8 cellular contexts compared by ENCODE assay signal in genomic region chr1:234372011-234372757, GRCh38. TPM values are rescaled to one million over a fixed set of nuclear protein-coding genes. Genes with fewer than 3 reads are reported as not detected.
DNase-seq lines count a peak whose midpoint lies in the region; ATAC-seq and TF ChIP-seq lines count a peak whose summit lies in the region.

No MANE protein-coding gene starts in this region.

- peaks cover 18% of the 10 kb centered on the region for H3K36me3 ChIP-seq in left ventricle myocardium inferior
- peaks cover 16% of the 10 kb centered on the region for H3K36me3 ChIP-seq in lower lobe of right lung
- H3K36me3 ChIP-seq in vagina = peaks cover 0 to 14% of the 10 kb centered on the region in 2 donors

- TF ChIP-seq CTCF in left ventricle myocardium inferior (IDR thresholded peaks at IDR 0.05; ENCODE audit: borderline replicate concordance) = no peak
- TF ChIP-seq CTCF in lower lobe of right lung (IDR thresholded peaks at IDR 0.05) = no peak
- no peak for TF ChIP-seq CTCF in vagina (IDR thresholded peaks at IDR 0.05)

- POLR2A ChIA-PET in activated naive CD8-positive, alpha-beta T cell treated with anti-CD3 and anti-CD28 coated beads, Interleukin-2, amount 10 ng/mL, durations not matched to agents 7 days and 5 days (lab: Charles Lee) = interaction anchor here (0.6 to 2.8 kb wide), 5 partner anchors 15 to 961 kb away, joined by 3 to 17 read pairs (median 4); no protein-coding TSS in a partner anchor

- ATAC-seq in Right ventricle myocardium inferior = no peak
- no peak for ATAC-seq in activated naive CD8-positive, alpha-beta T cell treated with anti-CD3 and anti-CD28 coated beads, Interleukin-2, amount 10 ng/mL, durations not matched to agents 7 days and 5 days (ENCODE audit: low read depth)
- no peak for ATAC-seq in lower lobe of right lung
- ATAC-seq in HG02678 (IDR thresholded peaks at IDR 0.05; ENCODE audit: unreplicated experiment) = no peak

- no peaks in the 10 kb centered on the region for H3K9me3 Mint-ChIP-seq in activated naive CD8-positive, alpha-beta T cell treated with anti-CD3 and anti-CD28 coated beads, Interleukin-2, amount 10 ng/mL, durations not matched to agents 7 days and 5 days

- H3K9me3 ChIP-seq in left ventricle myocardium inferior (replicated peaks) = no peaks in the 10 kb centered on the region
- no peaks in the 10 kb centered on the region for H3K9me3 ChIP-seq in lower lobe of right lung
- no peaks in the 10 kb centered on the region for H3K9me3 ChIP-seq in vagina

- H3K4me1 Mint-ChIP-seq in activated naive CD8-positive, alpha-beta T cell treated with anti-CD3 and anti-CD28 coated beads, Interleukin-2, amount 10 ng/mL, durations not matched to agents 7 days and 5 days = peaks cover 35% of the 10 kb centered on the region

- intact Hi-C loops in left ventricle myocardium inferior (cut with micrococcal nuclease) = no loop called here
- intact Hi-C loops in Right ventricle myocardium inferior (cut with DNase I) = no loop called here
- intact Hi-C loops in lower lobe of right lung (cut with DNase I) = no loop called here
- intact Hi-C loops in vagina (cut with DNase I) = no loop called here

- no peak for TF ChIP-seq POLR2A in vagina (IDR thresholded peaks at IDR 0.05)

- no peaks in the 10 kb centered on the region for H3K27me3 ChIP-seq in left ventricle myocardium inferior (ENCODE audit: low read depth)
- no peaks in the 10 kb centered on the region for H3K27me3 ChIP-seq in lower lobe of right lung (ENCODE audit: low read depth)
- no peaks in the 10 kb centered on the region for H3K27me3 ChIP-seq in vagina

- H3K4me3 ChIP-seq in left ventricle myocardium inferior (peak overlapping the region; percentile 92), lower lobe of right lung (peak overlapping the region; percentile 68), vagina (peak overlapping the region; percentile 57 to 68)

- H3K4me1 ChIP-seq in left ventricle myocardium inferior (peaks cover 39% of the 10 kb centered on the region), lower lobe of right lung (peaks cover 24% of the 10 kb centered on the region), vagina (peaks cover 36% of the 10 kb centered on the region)

- peaks cover 19% of the 10 kb centered on the region for H3K36me3 Mint-ChIP-seq in activated naive CD8-positive, alpha-beta T cell treated with anti-CD3 and anti-CD28 coated beads, Interleukin-2, amount 10 ng/mL, durations not matched to agents 7 days and 5 days

- peak overlapping the region; percentile 99 for H3K27ac Mint-ChIP-seq in activated naive CD8-positive, alpha-beta T cell treated with anti-CD3 and anti-CD28 coated beads, Interleukin-2, amount 10 ng/mL, durations not matched to agents 7 days and 5 days

- DNase-seq in left ventricle myocardium inferior = no peak
- DNase-seq in Right ventricle myocardium inferior (ENCODE audit: missing footprints) = no peak
- DNase-seq in activated naive CD8-positive, alpha-beta T cell treated with anti-CD3 and anti-CD28 coated beads, Interleukin-2, amount 10 ng/mL, durations not matched to agents 7 days and 5 days = no peak
- DNase-seq in lower lobe of right lung = no peak
- DNase-seq in vagina (ENCODE audit: extremely low spot score in 2 of 2) = no peak
- DNase-seq in pons (ENCODE audit: low spot score) = no peak
- no peak for DNase-seq in glomerular visceral epithelial cell (ENCODE audit: extremely low spot score)

- H3K4me3 Mint-ChIP-seq in activated naive CD8-positive, alpha-beta T cell treated with anti-CD3 and anti-CD28 coated beads, Interleukin-2, amount 10 ng/mL, durations not matched to agents 7 days and 5 days = peak overlapping the region; percentile 95

- peak overlapping the region; percentile 100 for H3K27ac ChIP-seq in left ventricle myocardium inferior (replicated peaks)
- no peak overlapping the region for H3K27ac ChIP-seq in lower lobe of right lung
- H3K27ac ChIP-seq in vagina = no peak overlapping the region

- H3K27me3 Mint-ChIP-seq in activated naive CD8-positive, alpha-beta T cell treated with anti-CD3 and anti-CD28 coated beads, Interleukin-2, amount 10 ng/mL, durations not matched to agents 7 days and 5 days = peaks cover 3% of the 10 kb centered on the region

RNA-seq across cellular contexts. Expression of gene COA6, which starts 1.1 kb away (rescaled TPM):
- 39.0 TPM for total RNA-seq in left ventricle myocardium inferior
- total RNA-seq in Right ventricle myocardium inferior = 42.5 TPM
- total RNA-seq in activated naive CD8-positive, alpha-beta T cell treated with anti-CD3 and anti-CD28 coated beads, Interleukin-2, amount 10 ng/mL, durations not matched to agents 7 days and 5 days = 10 to 100 TPM; 27.6 to 32.0 TPM
- 29.7 TPM for total RNA-seq in lower lobe of right lung
- 15.7 TPM for total RNA-seq in vagina
